31 cellular contexts compared by ENCODE assay signal in the genomic region with DNA sequence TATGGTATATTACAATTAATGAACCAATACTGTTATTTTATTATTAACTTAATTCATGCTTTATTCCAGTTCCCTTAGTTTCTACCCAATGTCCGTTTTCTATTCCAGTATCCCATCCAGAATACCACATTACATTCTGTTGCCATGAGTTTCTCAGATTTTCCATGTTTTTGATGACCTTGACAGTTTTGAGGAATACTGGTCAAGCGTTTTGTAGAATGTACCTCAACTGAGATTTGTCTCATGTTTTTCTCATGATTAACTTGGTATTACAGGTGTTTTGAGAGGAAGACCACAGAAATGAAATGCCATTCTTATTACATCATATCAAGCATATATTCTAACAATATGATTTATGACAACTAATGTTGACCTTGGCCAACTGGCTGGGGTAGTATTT. TPM values are rescaled to one million over a fixed set of nuclear protein-coding genes. Genes with fewer than 3 reads are reported as not detected.
"Had no signal": no experiment of that assay in that cellular context is flagged by ENCODE, and none has a peak within 500 bp of the region (broad histone marks: within the 10 kb centered on the region; RNA-seq: fewer than 3 reads in every experiment).

No MANE protein-coding gene starts in this region.

- H3K9me3 Mint-ChIP-seq: natural killer cell; stimulated activated memory B cell treated with anti-CD40 and anti-IgM and Interleukin-4, amounts not matched to agents 10 μg/mL and 1 μg/mL and 100 μg/mL, for 72 hours had no signal

- H3K36me3 ChIP-seq: neural progenitor cell, ovary, spleen, suprapubic skin, tibial artery, transverse colon, upper lobe of right lung, uterus had no signal

- H3K27me3 ChIP-seq: neural progenitor cell, ovary, spleen, suprapubic skin, testis, tibial artery, transverse colon, upper lobe of right lung, uterus had no signal

- H3K4me2 ChIP-seq: neural progenitor cell, smooth muscle cell had no signal

- H3K27me3 Mint-ChIP-seq: progenitor cell of endocrine pancreas; stimulated activated memory B cell treated with anti-CD40 and anti-IgM and Interleukin-4, amounts not matched to agents 10 μg/mL and 1 μg/mL and 100 μg/mL, for 72 hours had no signal

- H3K9me3 ChIP-seq: ovary, psoas muscle, suprapubic skin, testis, tibial artery, transverse colon, upper lobe of right lung, uterus had no signal

- H3K4me3 ChIP-seq: neural progenitor cell, ovary, psoas muscle, skin epidermis, smooth muscle cell, spleen, suprapubic skin, testis, tibial artery, transverse colon, upper lobe of right lung, uterus had no signal

- H3K4me1 Mint-ChIP-seq: natural killer cell; nephron; neural progenitor cell; stimulated activated memory B cell treated with anti-CD40 and anti-IgM and Interleukin-4, amounts not matched to agents 10 μg/mL and 1 μg/mL and 100 μg/mL, for 72 hours; stimulated activated naive CD8-positive, alpha-beta T cell treated with anti-CD3 and anti-CD28 coated beads, Interleukin-15, amount 100 ng/mL, for 72 hours had no signal

- H3K9ac ChIP-seq: neural progenitor cell, parathyroid adenoma had no signal

- H3K36me3 Mint-ChIP-seq: natural killer cell; neural progenitor cell; stimulated activated memory B cell treated with anti-CD40 and anti-IgM and Interleukin-4, amounts not matched to agents 10 μg/mL and 1 μg/mL and 100 μg/mL, for 72 hours; type B pancreatic cell had no signal

- H3K27ac Mint-ChIP-seq: natural killer cell; nephron; neural progenitor cell; progenitor cell of endocrine pancreas; stimulated activated memory B cell treated with anti-CD40 and anti-IgM and Interleukin-4, amounts not matched to agents 10 μg/mL and 1 μg/mL and 100 μg/mL, for 72 hours; stimulated activated naive CD8-positive, alpha-beta T cell treated with anti-CD3 and anti-CD28 coated beads, Interleukin-15, amount 100 ng/mL, for 72 hours; type B pancreatic cell had no signal

- H2AFZ ChIP-seq: neural progenitor cell, parathyroid adenoma had no signal

- ATAC-seq: natural killer cell; psoas muscle; right cardiac atrium; sciatic nerve; stimulated activated memory B cell treated with anti-CD40 and anti-IgM and Interleukin-4, amounts not matched to agents 10 μg/mL and 1 μg/mL and 100 μg/mL, for 72 hours; stimulated activated naive CD8-positive, alpha-beta T cell treated with anti-CD3 and anti-CD28 coated beads, Interleukin-15, amount 100 ng/mL, for 72 hours; stimulated activated naive CD8-positive, alpha-beta T cell treated with anti-CD3 and anti-CD28 coated beads, Interleukin-15, Interleukin-2, amounts not matched to agents 100 U/mL and 50 U/mL, for 24 hours; upper lobe of right lung had no signal

- DNase-seq: natural killer cell; occipital lobe; ovary; posterior cingulate gyrus; psoas muscle; right cardiac atrium; spleen; stimulated activated CD4-positive, alpha-beta T cell treated with anti-CD3 and anti-CD28 coated beads, Interleukin-12 subunit alpha, Interleukin-12 subunit beta, amount 100 ng/mL, for 4 hours; stimulated activated CD4-positive, alpha-beta T cell treated with anti-CD3 and anti-CD28 coated beads, Interleukin-1b, Interleukin-23, amount 100 ng/mL, for 48 hours; stimulated activated CD4-positive, alpha-beta T cell treated with anti-CD3 and anti-CD28 coated beads, Interleukin-4, amount 100 ng/mL, for 1 hour; stimulated activated CD4-positive, alpha-beta T cell treated with anti-CD3 and anti-CD28 coated beads, Interleukin-4, amount 100 ng/mL, for 4 hours; stimulated activated CD8-positive, alpha-beta memory T cell treated with anti-CD3 and anti-CD28 coated beads, Interleukin-4, amount 100 ng/mL, for 48 hours; stimulated activated naive CD4-positive, alpha-beta T cell; stimulated activated naive CD8-positive, alpha-beta T cell treated with anti-CD3 and anti-CD28 coated beads, Interleukin-15, amount 100 ng/mL, for 72 hours; stimulated activated naive CD8-positive, alpha-beta T cell treated with anti-CD3 and anti-CD28 coated beads, Interleukin-15, Interleukin-2, amounts not matched to agents 100 U/mL and 50 U/mL, for 24 hours; substantia nigra; testis; tibial artery; transverse colon; upper lobe of right lung; uterus had no signal

- H3K27ac ChIP-seq: neural progenitor cell, ovary, parathyroid adenoma, psoas muscle, skin epidermis, spleen, suprapubic skin, testis, tibial artery, transverse colon, upper lobe of right lung, uterus had no signal

- H3K4me1 ChIP-seq: neural progenitor cell, parathyroid adenoma, psoas muscle, spleen, suprapubic skin, testis, tibial artery, transverse colon, upper lobe of right lung, uterus had no signal

- H3K4me3 Mint-ChIP-seq: natural killer cell; nephron; neural progenitor cell; stimulated activated memory B cell treated with anti-CD40 and anti-IgM and Interleukin-4, amounts not matched to agents 10 μg/mL and 1 μg/mL and 100 μg/mL, for 72 hours; stimulated activated naive CD8-positive, alpha-beta T cell treated with anti-CD3 and anti-CD28 coated beads, Interleukin-15, amount 100 ng/mL, for 72 hours; type B pancreatic cell had no signal

RNA-seq across cellular contexts. Expression of a gene that starts 23.8 kb away (rescaled TPM):
- total RNA-seq: progenitor cell of endocrine pancreas, smooth muscle cell had no signal
